In the genomic region with DNA sequence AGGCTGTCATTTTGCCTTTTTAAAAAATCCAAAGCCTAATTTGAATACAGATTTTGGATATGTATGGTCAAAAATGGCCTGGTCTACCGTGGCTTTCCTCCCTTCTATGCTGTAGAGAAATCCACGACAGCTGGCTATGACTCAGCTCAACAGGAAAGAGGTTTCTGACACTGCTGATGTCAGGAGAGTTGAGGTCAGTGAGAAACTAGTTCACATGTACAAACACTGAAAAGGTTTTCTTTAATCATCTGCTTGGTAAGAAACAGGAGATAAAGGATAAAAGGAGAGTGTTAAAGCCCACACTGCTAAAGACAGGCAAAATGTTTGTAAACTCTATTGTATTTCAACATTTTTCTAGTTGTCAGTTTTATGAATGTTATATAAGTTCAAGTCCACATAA, we compare ENCODE assay signal across 8 cellular contexts.
DNase-seq lines count a peak whose midpoint lies in the region; ATAC-seq, FAIRE-seq and TF ChIP-seq lines count a peak whose summit lies in the region.

No MANE protein-coding gene starts in this region.

- peak overlapping the region in 1 of 4 donors; percentile 49 for H3K27ac ChIP-seq in pancreas

- peak overlapping the region; percentile 81 for H3K27ac Mint-ChIP-seq in T-helper 1 cell treated with Interleukin-12 subunit alpha and Interleukin-12 subunit beta and Interleukin-4 antibody, amounts not matched to agents 30 μg/mL and 1 μg/mL, for 36 hours

- peaks cover 14% of the 10 kb centered on the region for H3K36me3 Mint-ChIP-seq in T-helper 1 cell treated with Interleukin-12 subunit alpha and Interleukin-12 subunit beta and Interleukin-4 antibody, amounts not matched to agents 30 μg/mL and 1 μg/mL, for 36 hours (ENCODE audit: low read depth)

- TF ChIP-seq CTCF in pancreas (IDR thresholded peaks at IDR 0.05): no peak

- H3K4me1 Mint-ChIP-seq in T-helper 1 cell treated with Interleukin-12 subunit alpha and Interleukin-12 subunit beta and Interleukin-4 antibody, amounts not matched to agents 30 μg/mL and 1 μg/mL, for 36 hours (ENCODE audit: low read depth): peaks cover 39% of the 10 kb centered on the region

- H3K27me3 ChIP-seq in pancreas: no peaks in the 10 kb centered on the region

- H3K4me1 ChIP-seq in pancreas: no peaks in the 10 kb centered on the region

- peak; percentile 74 for FAIRE-seq in pancreas (lab: Jason Lieb, UNC)

- ATAC-seq in GM18861 (IDR thresholded peaks at IDR 0.05; ENCODE audit: unreplicated experiment): peak; percentile 94
- ATAC-seq in HG03108 (IDR thresholded peaks at IDR 0.05; ENCODE audit: unreplicated experiment): peak; percentile 81
- ATAC-seq in pancreas: peak in 3 of 4 donors; percentile 58 to 89 (median 74)

- intact Hi-C loops in pancreas (cut with DNase I): no loop called here

- 39 to 53% methylated on average over 2 of the region's 2 CpGs for WGBS in pancreas, 2 donors

- no peak overlapping the region for H3K4me3 ChIP-seq in pancreas

- no peaks in the 10 kb centered on the region for H3K9me3 ChIP-seq in pancreas

- H3K27me3 Mint-ChIP-seq in T-helper 1 cell treated with Interleukin-12 subunit alpha and Interleukin-12 subunit beta and Interleukin-4 antibody, amounts not matched to agents 30 μg/mL and 1 μg/mL, for 36 hours (ENCODE audit: low read depth): no peaks in the 10 kb centered on the region

- H3K36me3 ChIP-seq in pancreas: no peaks in the 10 kb centered on the region

- H3K4me3 Mint-ChIP-seq in T-helper 1 cell treated with Interleukin-12 subunit alpha and Interleukin-12 subunit beta and Interleukin-4 antibody, amounts not matched to agents 30 μg/mL and 1 μg/mL, for 36 hours: no peak overlapping the region

- DNase-seq in AG20443 (ENCODE audit: low spot score) (peak; percentile 56), dermis microvascular lymphatic vessel endothelial cell (ENCODE audit: low read depth in 2 of 2) (peak; percentile 66 to 88), pancreas (peak in 2 of 6 donors; percentile 2 to 18), cerebellar nuclear complex (lab: John Stamatoyannopoulos, UW) (no peak), NCI-H2227 (lab: John Stamatoyannopoulos, UW; ENCODE audit: unreplicated experiment) (no peak)

- no peaks in the 10 kb centered on the region for H3K9me3 Mint-ChIP-seq in T-helper 1 cell treated with Interleukin-12 subunit alpha and Interleukin-12 subunit beta and Interleukin-4 antibody, amounts not matched to agents 30 μg/mL and 1 μg/mL, for 36 hours

Comparison
In these comparisons a context has a peak if more than half of its experiments do, and no peak if none do; other contexts are left out.
1. DNase-seq: peak in AG20443 (single experiment) and dermis microvascular lymphatic vessel endothelial cell (2 of 2); none in cerebellar nuclear complex (0 of 2) and NCI-H2227 (single experiment).
2. Peak in every context shown above with its lines, with median percentiles within 50 percentile points of each other: ATAC-seq.